Comparison of ENCODE assay signal across 24 cellular contexts in genomic region chr15:60970246-60971170, GRCh38.
DNase-seq lines count a peak whose midpoint lies in the region; ATAC-seq, FAIRE-seq and TF ChIP-seq lines count a peak whose summit lies in the region.
"Had no signal": no experiment of that assay in that cellular context is flagged by ENCODE, and none has a peak within 500 bp of the region (broad histone marks: within the 10 kb centered on the region; RNA-seq: fewer than 3 reads in every experiment).

No MANE protein-coding gene starts in this region.

- no peaks in the 10 kb centered on the region for H3K79me2 ChIP-seq in Loucy (ENCODE audit: insufficient read depth, low read length)

- H3K27me3 ChIP-seq in Loucy (ENCODE audit: insufficient read depth, low read length, poor library complexity, severe bottlenecking) (no peaks in the 10 kb centered on the region), bronchial epithelial cell (ENCODE audit: control insufficient read depth, insufficient read depth, low read length) (no peaks in the 10 kb centered on the region), ovary (no peaks in the 10 kb centered on the region)
- H3K27me3 ChIP-seq: adrenal gland, heart right ventricle had no signal

- H3K4me3 ChIP-seq in Loucy (ENCODE audit: low read length, poor library complexity, severe bottlenecking) (peak overlapping the region; percentile 19), bronchial epithelial cell (ENCODE audit: low read depth, low read length) (no peak overlapping the region), ovary (no peak overlapping the region)
- H3K4me3 ChIP-seq: adrenal gland, GM23338, heart right ventricle, psoas muscle, skin epidermis had no signal

- H3K36me3 ChIP-seq in Loucy (ENCODE audit: insufficient read depth, low read length), result no peaks in the 10 kb centered on the region
- no peaks in the 10 kb centered on the region for H3K36me3 ChIP-seq in bronchial epithelial cell (ENCODE audit: control insufficient read depth, insufficient read depth, low read length)
- H3K36me3 ChIP-seq in ovary, result no peaks in the 10 kb centered on the region
- H3K36me3 ChIP-seq: adrenal gland, heart right ventricle, neutrophil had no signal

- peak; percentile 72 for DNase-seq in ELR (ENCODE audit: low read depth)
- DNase-seq in bronchial epithelial cell (ENCODE audit: low read depth), result peak; percentile 50
- DNase-seq in iris pigment epithelial cell (ENCODE audit: low read depth), result peak; percentile 44
- no peak for DNase-seq in COR-L47 (lab: John Stamatoyannopoulos, UW)
- DNase-seq in NCI-H345 treated with DMSO at 0.1 percent for 48 hours (lab: John Stamatoyannopoulos, UW; ENCODE audit: unreplicated experiment), result no peak
- DNase-seq in ovary, result no peak
- DNase-seq: activated T-cell treated with anti-CD3 and anti-CD28 coated beads, Interleukin-2, amount 50 U/mL, for 24 hours; adrenal gland; CD4-positive, alpha-beta T cell; GDM1; heart right ventricle; mesenchymal stem cell; MM.1S; NCI-H1417; NCI-H2081; NCI-H446; psoas muscle had no signal

- H3K4me1 ChIP-seq in Loucy (ENCODE audit: insufficient read depth, low read length, poor library complexity, severe bottlenecking) (peaks cover 21% of the 10 kb centered on the region), ovary (ENCODE audit: insufficient read depth) (peaks cover 9% of the 10 kb centered on the region)

- H3K4me2 ChIP-seq in Loucy (ENCODE audit: low read depth, low read length, poor library complexity, severe bottlenecking), result peak overlapping the region; percentile 56
- H3K4me2 ChIP-seq: GM23338 had no signal

- no peaks in the 10 kb centered on the region for H3K9me2 ChIP-seq in Loucy (replicated peaks; ENCODE audit: low read depth, low read length)

- no peaks in the 10 kb centered on the region for H3F3A ChIP-seq in Loucy (ENCODE audit: low read depth)

- FAIRE-seq in bronchial epithelial cell (lab: Jason Lieb, UNC), result no peak
- FAIRE-seq: endometrium had no signal

- TF ChIP-seq CTCF in Loucy (conservative IDR thresholded peaks at IDR 0.05; ENCODE audit: low read length) (no peak), bronchial epithelial cell (IDR thresholded peaks at IDR 0.05; ENCODE audit: insufficient read depth, low read length, severe bottlenecking) (no peak), ovary (IDR thresholded peaks at IDR 0.05) (no peak)

- no peaks in the 10 kb centered on the region for H3K9me3 ChIP-seq in Loucy (ENCODE audit: insufficient read depth, low read depth, low read length)
- no peaks in the 10 kb centered on the region for H3K9me3 ChIP-seq in ovary
- H3K9me3 ChIP-seq: adrenal gland, heart right ventricle, neutrophil, psoas muscle had no signal

- no peak for TF ChIP-seq EP300 in ovary (IDR thresholded peaks at IDR 0.05)

- 0 out of 2 replicates have a peak overlapping the region, but pooled peaks have one; percentile 4 for H2AFZ ChIP-seq in Loucy (ENCODE audit: low read length)
- H2AFZ ChIP-seq: GM23338 had no signal

- H4K20me1 ChIP-seq in Loucy (ENCODE audit: insufficient read depth, low read length, poor library complexity, severe bottlenecking), result no peaks in the 10 kb centered on the region

- H3K9ac ChIP-seq in Loucy (ENCODE audit: low read depth, low read length, poor library complexity, severe bottlenecking), result no peak overlapping the region

- no peak for ATAC-seq in HG03460 (IDR thresholded peaks at IDR 0.05; ENCODE audit: unreplicated experiment)
- ATAC-seq: GM23338, Panc1, psoas muscle had no signal

- 93 to 94% (median 94%) methylated on average over 7 of the region's 7 CpGs for WGBS in ovary, 3 donors

- intact Hi-C loops in ovary (cut with DNase I), result no loop called here

- H3K27ac ChIP-seq in ovary, result no peak overlapping the region
- H3K27ac ChIP-seq: adrenal gland, heart right ventricle, neutrophil, psoas muscle, skin epidermis had no signal

- no peak for TF ChIP-seq POLR2A in ovary (IDR thresholded peaks at IDR 0.05)

Comparison
In these comparisons a context has a peak if more than half of its experiments do, and no peak if none do; other contexts are left out.
1. DNase-seq: peak in ELR (single experiment), bronchial epithelial cell (single experiment) and iris pigment epithelial cell (single experiment); none in COR-L47 (single experiment), NCI-H345 treated with DMSO at 0.1 percent for 48 hours (single experiment) and ovary (0 of 5).